In the genomic region with DNA sequence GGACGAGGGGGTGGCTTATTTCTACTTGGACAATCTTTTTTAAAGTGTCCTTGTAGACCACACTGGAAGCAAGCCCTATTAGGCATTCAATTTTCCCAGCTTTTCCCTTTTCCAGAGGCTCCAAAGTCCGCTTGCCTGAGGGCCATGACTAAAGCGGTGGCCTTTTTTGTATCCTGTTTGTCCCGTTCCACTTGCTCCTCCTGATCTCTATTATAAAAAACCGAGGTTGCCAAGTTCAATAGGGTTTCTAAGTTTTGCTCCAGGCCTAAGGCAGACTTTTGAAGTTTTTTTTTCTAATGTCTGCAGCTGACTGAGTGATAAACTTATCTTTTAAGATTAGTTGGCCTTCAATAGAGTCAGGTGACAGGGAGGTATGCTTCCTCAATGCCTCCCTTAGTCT, we compare ENCODE assay signal across 6 cellular contexts.
DNase-seq lines count a peak whose midpoint lies in the region; TF ChIP-seq lines count a peak whose summit lies in the region.
"Not testable (repeated sequence)": the region's sequence is repeated elsewhere in the genome, so short reads cannot be mapped to it uniquely, and the experiment has no call there.

No MANE protein-coding gene starts in this region.

- peak overlapping the region; percentile 72 for H3K27ac Mint-ChIP-seq in osteocyte (ENCODE audit: unreplicated experiment)

- not testable (repeated sequence) for TF ChIP-seq EP300 in stomach (IDR thresholded peaks at IDR 0.05)

- CTCF ChIA-PET in PC-9 (lab: Charles Lee): not testable (repeated sequence)

- not testable (repeated sequence) for H3K9me3 ChIP-seq in PC-9 (ENCODE audit: insufficient read depth, low read depth); stomach

- H3K27me3 ChIP-seq in PC-9 (ENCODE audit: insufficient read depth, low read depth); stomach: not testable (repeated sequence)

- POLR2A ChIA-PET in PC-9 (lab: Charles Lee; ENCODE audit: unreplicated experiment): not testable (repeated sequence)

- not testable (repeated sequence) for TF ChIP-seq CTCF in 22Rv1 (IDR thresholded peaks at IDR 0.05); PC-9 (conservative IDR thresholded peaks at IDR 0.05); epithelial cell of esophagus (IDR thresholded peaks at IDR 0.05; ENCODE audit: insufficient read depth, low read depth, low read length, missing control alignments); osteocyte (IDR thresholded peaks at IDR 0.05); stomach (IDR thresholded peaks at IDR 0.05)

- H3K4me2 ChIP-seq in PC-9: peak overlapping the region; percentile 36

- not testable (repeated sequence) for H3K36me3 ChIP-seq in PC-9 (ENCODE audit: low read depth); stomach

- intact Hi-C loops in PC-9 (cut with micrococcal nuclease; ENCODE audit: unreplicated experiment); stomach (cut with DNase I; ENCODE audit: low total_unique reads): not testable (repeated sequence)

- peak; percentile 50 for DNase-seq in LoVo (ENCODE audit: low spot score)
- DNase-seq in PC-9: peak; percentile 31 to 57
- peak; percentile 36 for DNase-seq in epithelial cell of esophagus (ENCODE audit: low read depth)
- DNase-seq in osteocyte (ENCODE audit: extremely low spot score, unreplicated experiment): not testable (repeated sequence)
- peak; percentile 67 for DNase-seq in stomach

- H3K4me3 Mint-ChIP-seq in osteocyte (ENCODE audit: unreplicated experiment): not testable (repeated sequence)

- H3K27me3 Mint-ChIP-seq in osteocyte (ENCODE audit: unreplicated experiment): not testable (repeated sequence)

- H3K36me3 Mint-ChIP-seq in osteocyte (ENCODE audit: unreplicated experiment): peaks cover 47% of the 10 kb centered on the region

- WGBS in stomach, 5 donors: 29 to 66% (median 41%) methylated on average over 5 of the region's 5 CpGs

- not testable (repeated sequence) for TF ChIP-seq POLR2A in stomach (IDR thresholded peaks at IDR 0.05)

- H3K9me2 ChIP-seq in PC-9 (ENCODE audit: insufficient read depth): not testable (repeated sequence)

- H3K27ac ChIP-seq in 22Rv1 (peak overlapping the region; percentile 41), stomach (peak overlapping the region in 3 of 5 donors; percentile 48 to 76 (median 66))
- H3K27ac ChIP-seq in PC-9: not testable (repeated sequence)

- H3F3A ChIP-seq in PC-9 (ENCODE audit: insufficient read depth, low read depth): not testable (repeated sequence)

- not testable (repeated sequence) for H3K9me3 Mint-ChIP-seq in osteocyte (ENCODE audit: unreplicated experiment)

- BruUV-seq in PC-9 (replicated peaks; lab: Mats Ljungman, UMichigan): not testable (repeated sequence)

- not testable (repeated sequence) for H4K20me1 ChIP-seq in PC-9 (ENCODE audit: insufficient read depth)

- H3K4me3 ChIP-seq in PC-9; epithelial cell of esophagus (ENCODE audit: low read length); stomach: not testable (repeated sequence)

- not testable (repeated sequence) for H2AFZ ChIP-seq in PC-9

- H3K79me2 ChIP-seq in PC-9 (ENCODE audit: low read depth): not testable (repeated sequence)

- H3K4me1 Mint-ChIP-seq in osteocyte (ENCODE audit: unreplicated experiment): not testable (repeated sequence)

- H3K4me1 ChIP-seq in PC-9 (replicated peaks; ENCODE audit: insufficient read depth) (peaks cover 29% of the 10 kb centered on the region), stomach (peaks cover 0 to 32% (median 3%) of the 10 kb centered on the region in 4 donors)
